Comparison of ENCODE assay signal across 13 cellular contexts in the genomic region with DNA sequence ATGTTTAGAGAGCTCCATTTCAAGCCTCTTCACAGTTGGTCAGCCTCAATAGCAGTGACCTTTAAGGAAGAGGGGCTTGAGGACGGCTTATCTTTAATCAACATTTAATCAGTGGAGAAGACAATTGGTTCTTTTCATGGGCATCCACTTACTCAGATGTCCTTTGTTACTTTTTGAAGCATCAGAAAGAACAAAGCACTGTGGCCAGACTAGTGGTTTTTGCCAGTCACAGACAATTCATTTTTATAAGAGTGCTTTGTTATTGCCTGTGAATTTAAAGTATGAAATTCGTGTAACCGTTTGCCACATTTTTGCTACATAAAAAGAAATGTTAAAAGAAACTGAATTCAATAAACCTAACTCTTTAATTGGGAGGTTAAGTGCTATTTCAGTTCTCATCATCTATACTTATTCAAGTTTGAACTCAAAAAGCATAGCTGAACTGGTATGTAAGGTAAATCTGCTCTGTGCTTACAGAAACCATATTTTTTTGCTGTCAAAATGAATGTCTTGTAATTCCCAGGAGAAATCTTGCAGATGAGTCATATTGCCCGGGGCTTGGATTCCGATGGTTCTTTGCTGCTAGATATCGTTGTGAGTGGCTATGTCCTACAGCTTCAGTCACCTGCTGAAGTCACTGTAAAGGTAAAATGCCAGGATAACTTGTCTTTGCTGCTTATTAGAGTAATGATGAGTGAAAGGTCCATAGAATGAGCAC.
DNase-seq lines count a peak whose midpoint lies in the region; ATAC-seq and TF ChIP-seq lines count a peak whose summit lies in the region.
"Had no signal": no experiment of that assay in that cellular context is flagged by ENCODE, and none has a peak within 500 bp of the region (broad histone marks: within the 10 kb centered on the region; RNA-seq: fewer than 3 reads in every experiment).

No MANE protein-coding gene starts in this region.

- ATAC-seq in GM21529 (IDR thresholded peaks at IDR 0.05; ENCODE audit: unreplicated experiment) = no peak
- no peak for ATAC-seq in activated CD4-positive, CD25-positive, alpha-beta regulatory T cell treated with anti-CD3 and anti-CD28 coated beads, Interleukin-2, amount 50 U/mL, for 24 hours

- H3K27me3 ChIP-seq in GM23248 (replicated peaks; ENCODE audit: insufficient read depth) (no peaks in the 10 kb centered on the region), SJSA1 (replicated peaks) (no peaks in the 10 kb centered on the region)

- TF ChIP-seq CTCF in fibroblast of pulmonary artery (IDR thresholded peaks at IDR 0.05; ENCODE audit: low read length, missing control alignments) (no peak), glutamatergic neuron (IDR thresholded peaks at IDR 0.05; ENCODE audit: partially characterized antibody, unreplicated experiment) (no peak)

- peaks cover 6% of the 10 kb centered on the region for H3K4me1 Mint-ChIP-seq in glutamatergic neuron (ENCODE audit: low read depth, unreplicated experiment)
- H3K4me1 Mint-ChIP-seq: activated naive CD8-positive, alpha-beta T cell treated with anti-CD3 and anti-CD28 coated beads, Interleukin-2, amount 10 ng/mL, durations not matched to agents 7 days and 5 days had no signal

- H3K9me3 ChIP-seq in GM23248 (ENCODE audit: low read depth) (no peaks in the 10 kb centered on the region), SJSA1 (replicated peaks) (no peaks in the 10 kb centered on the region)

- no peak overlapping the region for H3K27ac Mint-ChIP-seq in glutamatergic neuron (ENCODE audit: unreplicated experiment)
- H3K27ac Mint-ChIP-seq: activated naive CD8-positive, alpha-beta T cell treated with anti-CD3 and anti-CD28 coated beads, Interleukin-2, amount 10 ng/mL, durations not matched to agents 7 days and 5 days had no signal

- H3K9me2 ChIP-seq in GM23248 (ENCODE audit: insufficient read depth) = no peaks in the 10 kb centered on the region

- H3K79me2 ChIP-seq in GM23248 (ENCODE audit: insufficient read depth) = no peaks in the 10 kb centered on the region

- H3F3A ChIP-seq in GM23248 (ENCODE audit: insufficient read depth) = peaks cover 10% of the 10 kb centered on the region; the same call in 1 of the 2 replicates

- no peak overlapping the region for H3K4me3 ChIP-seq in GM23248
- H3K4me3 ChIP-seq in SJSA1 = no peak overlapping the region
- H3K4me3 ChIP-seq in fibroblast of pulmonary artery (replicated peaks; ENCODE audit: low read depth, low read length) = no peak overlapping the region
- H3K4me3 ChIP-seq in skeletal muscle cell (ENCODE audit: low read depth, low read length) = no peak overlapping the region

- peak; percentile 62 for DNase-seq in GM23248
- DNase-seq in SJSA1 (ENCODE audit: low read depth in 1 of 2, low spot score in 2 of 2) = peak; percentile 78 to 85
- peak; percentile 65 for DNase-seq in fibroblast of pulmonary artery (ENCODE audit: low read depth)
- DNase-seq in skeletal muscle cell (ENCODE audit: low read depth) = peak; percentile 18
- DNase-seq in kidney glomerular epithelial cell (lab: John Stamatoyannopoulos, UW) = no peak
- DNase-seq in glutamatergic neuron = no peak
- DNase-seq: activated naive CD8-positive, alpha-beta T cell treated with anti-CD3 and anti-CD28 coated beads, Interleukin-2, amount 10 ng/mL, durations not matched to agents 7 days and 5 days; DMS79; H7; stimulated activated naive CD4-positive, alpha-beta T cell treated with Interleukin-2 at 50 U/mL for 16 hours had no signal

- H3K36me3 ChIP-seq in GM23248 (ENCODE audit: low read depth) (no peaks in the 10 kb centered on the region), SJSA1 (no peaks in the 10 kb centered on the region)

- no peak overlapping the region for H3K4me3 Mint-ChIP-seq in glutamatergic neuron (ENCODE audit: unreplicated experiment)
- H3K4me3 Mint-ChIP-seq: activated naive CD8-positive, alpha-beta T cell treated with anti-CD3 and anti-CD28 coated beads, Interleukin-2, amount 10 ng/mL, durations not matched to agents 7 days and 5 days had no signal

- H3K4me1 ChIP-seq in GM23248 (ENCODE audit: insufficient read depth) (peaks cover 35% of the 10 kb centered on the region), SJSA1 (replicated peaks) (peaks cover 45% of the 10 kb centered on the region)

- in situ Hi-C loops in GM23248 (cut with MboI) = no loop called here

- no peak overlapping the region for H2AFZ ChIP-seq in GM23248

- no peaks in the 10 kb centered on the region for H3K9me3 Mint-ChIP-seq in glutamatergic neuron (ENCODE audit: unreplicated experiment)
- H3K9me3 Mint-ChIP-seq: activated naive CD8-positive, alpha-beta T cell treated with anti-CD3 and anti-CD28 coated beads, Interleukin-2, amount 10 ng/mL, durations not matched to agents 7 days and 5 days had no signal

- no peaks in the 10 kb centered on the region for H3K27me3 Mint-ChIP-seq in glutamatergic neuron (ENCODE audit: unreplicated experiment)
- H3K27me3 Mint-ChIP-seq: activated naive CD8-positive, alpha-beta T cell treated with anti-CD3 and anti-CD28 coated beads, Interleukin-2, amount 10 ng/mL, durations not matched to agents 7 days and 5 days had no signal

- H4K20me1 ChIP-seq in GM23248 (ENCODE audit: insufficient read depth) = no peaks in the 10 kb centered on the region

- whole genome bisulfite sequencing in GM23248 (ENCODE audit: low coverage in 1 of 2, low lambda C conversion rate in 2 of 2, missing lambda C conversion rate in 2 of 2), 2 experiments = 56 to 57% methylated on average over 6 of the region's 6 CpGs

- no peak overlapping the region for H3K9ac ChIP-seq in GM23248

- H3K27ac ChIP-seq in GM23248 (no peak overlapping the region), SJSA1 (peak overlapping the region; percentile 60)
- H3K27ac ChIP-seq: HL-60 had no signal

- no peaks in the 10 kb centered on the region for H3K36me3 Mint-ChIP-seq in glutamatergic neuron (ENCODE audit: unreplicated experiment)
- H3K36me3 Mint-ChIP-seq: activated naive CD8-positive, alpha-beta T cell treated with anti-CD3 and anti-CD28 coated beads, Interleukin-2, amount 10 ng/mL, durations not matched to agents 7 days and 5 days had no signal

- H3K4me2 ChIP-seq in GM23248 (ENCODE audit: unreplicated experiment) = peak overlapping the region; percentile 3

Comparison
In these comparisons a context has a peak if more than half of its experiments do, and no peak if none do; other contexts are left out.
1. DNase-seq: peak in GM23248 (single experiment), SJSA1 (2 of 2), fibroblast of pulmonary artery (single experiment) and skeletal muscle cell (single experiment); none in kidney glomerular epithelial cell (single experiment) and glutamatergic neuron (single experiment).